Comparison of ENCODE assay signal across 9 cellular contexts in the genomic region with DNA sequence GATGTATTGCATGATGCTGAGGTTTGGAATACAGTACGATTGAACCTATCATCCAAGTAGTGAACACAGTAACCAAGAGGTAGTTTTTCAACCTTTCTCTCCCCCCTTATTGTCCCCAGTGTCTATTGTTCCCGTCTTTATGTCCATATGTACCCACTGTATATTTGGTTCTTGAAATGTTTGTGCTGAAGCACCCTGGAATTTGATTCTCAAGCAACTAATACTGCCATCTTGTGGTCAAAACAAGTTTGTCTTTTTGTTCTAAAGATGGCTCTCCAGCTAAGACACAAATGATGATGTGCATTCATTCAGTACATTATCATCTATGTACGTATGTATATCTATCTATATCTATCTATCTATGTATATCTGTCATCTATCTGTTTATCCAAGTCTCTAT. TPM values are rescaled to one million over a fixed set of nuclear protein-coding genes. Genes with fewer than 3 reads are reported as not detected.
DNase-seq lines count a peak whose midpoint lies in the region; ATAC-seq and TF ChIP-seq lines count a peak whose summit lies in the region.
"Had no signal": no experiment of that assay in that cellular context is flagged by ENCODE, and none has a peak within 500 bp of the region (broad histone marks: within the 10 kb centered on the region; RNA-seq: fewer than 3 reads in every experiment).

No MANE protein-coding gene starts in this region.

- peaks cover 30% of the 10 kb centered on the region for H3K4me1 Mint-ChIP-seq in mesothelial cell of epicardium
- H3K4me1 Mint-ChIP-seq: activated naive CD4-positive, alpha-beta T cell treated with anti-CD3 and anti-CD28 coated beads, Interleukin-2, amount 50 U/mL, for 24 hours had no signal

- TF ChIP-seq CTCF in mesothelial cell of epicardium (IDR thresholded peaks at IDR 0.05; ENCODE audit: unreplicated experiment) = peak; percentile 66

- no peaks in the 10 kb centered on the region for H3K9me3 Mint-ChIP-seq in mesothelial cell of epicardium
- H3K9me3 Mint-ChIP-seq: activated naive CD4-positive, alpha-beta T cell treated with anti-CD3 and anti-CD28 coated beads, Interleukin-2, amount 50 U/mL, for 24 hours had no signal

- H3K4me3 Mint-ChIP-seq in mesothelial cell of epicardium = no peak overlapping the region
- H3K4me3 Mint-ChIP-seq: activated naive CD4-positive, alpha-beta T cell treated with anti-CD3 and anti-CD28 coated beads, Interleukin-2, amount 50 U/mL, for 24 hours had no signal

- peak; percentile 58 for ATAC-seq in HG02970 (IDR thresholded peaks at IDR 0.05; ENCODE audit: low FRiP score, unreplicated experiment)

- H3K27ac Mint-ChIP-seq in mesothelial cell of epicardium = no peak overlapping the region
- H3K27ac Mint-ChIP-seq: activated naive CD4-positive, alpha-beta T cell treated with anti-CD3 and anti-CD28 coated beads, Interleukin-2, amount 50 U/mL, for 24 hours had no signal

- DNase-seq in SIG-M5 treated with dmso at 0.1 percent for 504 hours (lab: John Stamatoyannopoulos, UW; ENCODE audit: unreplicated experiment) (peak; percentile 31), SIG-M5 (lab: John Stamatoyannopoulos, UW) (no peak), NCI-H524 (lab: John Stamatoyannopoulos, UW) (peak; percentile 43 to 85), cerebellar cortex (ENCODE audit: low spot score) (peak; percentile 31), mesothelial cell of epicardium (ENCODE audit: low spot score in 2 of 2, unreplicated experiment in 2 of 2) (no peak), islet precursor cell (no peak)
- no peak for DNase-seq in NK-92 treated with Interleukin-12 subunit alpha and Interleukin-12 subunit beta, amount 100 ng/mL, for 24 hours (lab: John Stamatoyannopoulos, UW)

- no peaks in the 10 kb centered on the region for H3K36me3 Mint-ChIP-seq in mesothelial cell of epicardium
- H3K36me3 Mint-ChIP-seq: activated naive CD4-positive, alpha-beta T cell treated with anti-CD3 and anti-CD28 coated beads, Interleukin-2, amount 50 U/mL, for 24 hours had no signal

- H3K27me3 Mint-ChIP-seq in mesothelial cell of epicardium (ENCODE audit: low read depth) = no peaks in the 10 kb centered on the region

RNA-seq across cellular contexts. Expression of a gene that starts 33.5 kb away (rescaled TPM):
- total RNA-seq in mesothelial cell of epicardium = 6.1 TPM in 3 replicates

Comparison
In these comparisons a context has a peak if more than half of its experiments do, and no peak if none do; other contexts are left out.
1. DNase-seq: peak in SIG-M5 treated with dmso at 0.1 percent for 504 hours (single experiment), NCI-H524 (2 of 2) and cerebellar cortex (single experiment); none in SIG-M5 (single experiment), mesothelial cell of epicardium (0 of 2), NK-92 treated with Interleukin-12 subunit alpha and Interleukin-12 subunit beta, amount 100 ng/mL, for 24 hours (single experiment) and islet precursor cell (single experiment).